18 cellular contexts compared by ENCODE assay signal in the genomic region with DNA sequence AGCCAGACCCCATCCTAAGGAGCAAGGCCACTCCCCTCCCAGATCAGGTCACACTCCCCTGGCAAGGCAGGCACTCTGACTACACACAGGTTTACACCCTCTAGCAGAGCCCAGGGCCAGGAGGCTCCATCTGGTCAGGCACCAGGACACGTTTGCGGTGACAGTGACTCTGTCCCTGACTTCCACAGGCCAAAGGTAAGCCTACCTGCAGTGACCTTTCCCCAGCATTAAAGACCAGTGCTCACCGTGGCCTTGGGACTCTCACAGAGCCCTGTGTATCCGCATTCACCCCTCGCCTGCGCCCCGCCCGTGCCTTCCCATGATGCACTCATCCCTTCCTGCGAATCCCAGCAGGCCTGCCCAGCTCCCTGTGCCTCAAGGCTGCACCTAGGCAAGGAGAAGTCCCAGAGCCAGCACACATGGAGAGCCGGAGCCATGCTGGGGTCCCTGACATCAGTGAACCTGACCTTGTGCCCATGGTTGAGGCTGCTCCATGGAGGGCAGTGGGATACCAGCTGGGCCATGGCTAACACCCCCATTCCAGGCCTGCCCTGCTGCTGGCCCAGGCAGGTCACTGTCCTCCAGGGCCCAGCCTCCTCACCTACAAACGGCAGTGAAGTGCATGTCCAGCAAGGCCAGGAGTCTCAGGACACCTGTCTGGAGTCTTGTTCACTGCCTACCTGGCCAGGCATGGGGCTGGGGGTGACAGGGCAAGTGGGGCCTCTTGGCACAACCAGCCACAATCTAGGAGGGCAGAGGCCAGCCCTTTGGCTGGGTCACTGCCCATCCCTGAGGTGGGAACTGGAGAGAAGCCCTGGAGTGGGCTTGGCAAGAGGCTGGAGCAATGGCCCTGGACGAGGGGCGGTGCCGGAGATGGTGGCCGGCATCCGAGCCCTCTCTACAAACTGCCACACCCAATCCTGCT. TPM values are rescaled to one million over a fixed set of nuclear protein-coding genes. Genes with fewer than 3 reads are reported as not detected.
DNase-seq lines count a peak whose midpoint lies in the region; ATAC-seq, FAIRE-seq and TF ChIP-seq lines count a peak whose summit lies in the region.
"Had no signal": no experiment of that assay in that cellular context is flagged by ENCODE, and none has a peak within 500 bp of the region (broad histone marks: within the 10 kb centered on the region; RNA-seq: fewer than 3 reads in every experiment).

No MANE protein-coding gene starts in this region.

- in situ Hi-C loops in GM12878 (cut with MboI), result no loop called here

- TF ChIP-seq EP300 in GM12878 (IDR thresholded peaks at IDR 0.05; ENCODE audit: borderline replicate concordance in 1 of 2, control insufficient read depth in 1 of 2, low read depth in 2 of 2, low read length in 2 of 2), result no peak

- SMC1A ChIA-PET in GM12878 (lab: Charles Lee; ENCODE audit: uncharacterized antibody, unreplicated experiment), result interaction anchor here (0.6 to 1.6 kb wide), 3 partner anchors 10 to 94 kb away, joined by 3 to 4 read pairs (median 4); no protein-coding TSS in a partner anchor

- no peaks in the 10 kb centered on the region for H4K20me1 ChIP-seq in GM12878 (ENCODE audit: control insufficient read depth, insufficient read depth)

- no peaks in the 10 kb centered on the region for H3K36me3 Mint-ChIP-seq in activated CD4-positive, alpha-beta T cell treated with anti-CD3 and anti-CD28 coated beads, Interleukin-2, amount 10 ng/mL, durations not matched to agents 7 days and 5 days (ENCODE audit: low read depth)
- no peaks in the 10 kb centered on the region for H3K36me3 Mint-ChIP-seq in osteocyte (ENCODE audit: unreplicated experiment)

- no peaks in the 10 kb centered on the region for H3K36me3 ChIP-seq in GM12878 (ENCODE audit: control insufficient read depth in 2 of 2, insufficient read depth in 2 of 2, low read length in 1 of 2)
- H3K36me3 ChIP-seq: heart left ventricle, lower lobe of right lung, vagina had no signal

- no peak for FAIRE-seq in GM12878 (lab: Jason Lieb, UNC)
- FAIRE-seq: A549 had no signal

- TF ChIP-seq CTCF in GM12878 (IDR thresholded peaks at IDR 0.05 in 2 of 3, conservative IDR thresholded peaks at IDR 0.05 in 1 of 3; ENCODE audit: control insufficient read depth in 2 of 3, extremely low read depth in 1 of 3, insufficient read depth in 1 of 3, low read depth in 3 of 3, low read length in 3 of 3) (no peak), osteocyte (IDR thresholded peaks at IDR 0.05) (no peak)

- BruUV-seq in GM12878 (replicated peaks; lab: Mats Ljungman, UMichigan), result no TSS peak

- H3K27me3 ChIP-seq in GM12878 (replicated peaks in 1 of 2; ENCODE audit: control insufficient read depth in 2 of 2, insufficient read depth in 2 of 2, low read length in 1 of 2), result no peaks in the 10 kb centered on the region

- H3K27ac Mint-ChIP-seq in activated CD4-positive, alpha-beta T cell treated with anti-CD3 and anti-CD28 coated beads, Interleukin-2, amount 10 ng/mL, durations not matched to agents 7 days and 5 days, result peak overlapping the region; percentile 61
- no peak overlapping the region for H3K27ac Mint-ChIP-seq in osteocyte (ENCODE audit: unreplicated experiment)

- peaks cover 4% of the 10 kb centered on the region for H3K27me3 Mint-ChIP-seq in activated CD4-positive, alpha-beta T cell treated with anti-CD3 and anti-CD28 coated beads, Interleukin-2, amount 10 ng/mL, durations not matched to agents 7 days and 5 days
- peaks cover 20% of the 10 kb centered on the region for H3K27me3 Mint-ChIP-seq in osteocyte (ENCODE audit: unreplicated experiment)
- H3K27me3 Mint-ChIP-seq: central memory CD8-positive, alpha-beta T cell had no signal

- H3K9ac ChIP-seq in GM12878 (ENCODE audit: control insufficient read depth, insufficient read depth, low read length), result peak overlapping the region; percentile 52; the same call in 1 of the 2 replicates

- H3K27ac ChIP-seq in GM12878 (ENCODE audit: control insufficient read depth, insufficient read depth), result peak overlapping the region; percentile 71
- H3K27ac ChIP-seq: epithelial cell of prostate, heart left ventricle, lower lobe of right lung, vagina had no signal

- intact Hi-C loops in GM12878 (cut with micrococcal nuclease; ENCODE audit: unreplicated experiment), result no loop called here

- POLR2A ChIA-PET in activated CD4-positive, alpha-beta T cell treated with anti-CD3 and anti-CD28 coated beads, Interleukin-2, amount 10 ng/mL, durations not matched to agents 7 days and 5 days (lab: Charles Lee), result no interaction called here
- POLR2A ChIA-PET in GM12878 (lab: Charles Lee), result interaction anchor here (0.5 to 0.8 kb wide), 2 partner anchors 17 to 272 kb away, joined by 3 read pairs; no protein-coding TSS in a partner anchor

- H3K9me3 Mint-ChIP-seq in activated CD4-positive, alpha-beta T cell treated with anti-CD3 and anti-CD28 coated beads, Interleukin-2, amount 10 ng/mL, durations not matched to agents 7 days and 5 days, result no peaks in the 10 kb centered on the region
- no peaks in the 10 kb centered on the region for H3K9me3 Mint-ChIP-seq in osteocyte (ENCODE audit: unreplicated experiment)
- H3K9me3 Mint-ChIP-seq: central memory CD8-positive, alpha-beta T cell had no signal

- H3K79me2 ChIP-seq in GM12878 (ENCODE audit: control insufficient read depth, insufficient read depth, low read length), result no peaks in the 10 kb centered on the region

- peak; percentile 10 for ATAC-seq in HG02759 (IDR thresholded peaks at IDR 0.05; ENCODE audit: unreplicated experiment)
- ATAC-seq in GM12878, result peak; percentile 45
- ATAC-seq in GM21825 (IDR thresholded peaks at IDR 0.05; ENCODE audit: unreplicated experiment), result no peak
- ATAC-seq: A549 had no signal

- TF ChIP-seq RAD21 in GM12878 (IDR thresholded peaks at IDR 0.05; ENCODE audit: insufficient read depth, low read depth, low read length), result no peak

- H3K4me2 ChIP-seq in GM12878 (ENCODE audit: control insufficient read depth, insufficient read depth), result peak overlapping the region; percentile 65
- H3K4me2 ChIP-seq: A549 had no signal

- peaks cover 23% of the 10 kb centered on the region for H3K4me1 Mint-ChIP-seq in activated CD4-positive, alpha-beta T cell treated with anti-CD3 and anti-CD28 coated beads, Interleukin-2, amount 10 ng/mL, durations not matched to agents 7 days and 5 days
- peaks cover 5% of the 10 kb centered on the region for H3K4me1 Mint-ChIP-seq in osteocyte (ENCODE audit: unreplicated experiment)

- RAD21 ChIA-PET in GM12878 (lab: Charles Lee; ENCODE audit: unreplicated experiment), result interaction anchor here (0.7 to 1.0 kb wide), 2 partner anchors 10 to 16 kb away, joined by 3 read pairs; no protein-coding TSS in a partner anchor

- CTCF ChIA-PET in activated CD4-positive, alpha-beta T cell treated with anti-CD3 and anti-CD28 coated beads, Interleukin-2, amount 10 ng/mL, durations not matched to agents 7 days and 5 days (lab: Charles Lee), result no interaction called here
- CTCF ChIA-PET in GM12878 (lab: Yijun Ruan, JAX), result interaction anchor here (0.6 to 13.0 kb wide), 4 partner anchors 10 to 231 kb away, joined by 3 to 307 read pairs (median 12); no protein-coding TSS in a partner anchor

- WGBS in GM12878 (ENCODE audit: insufficient coverage, insufficient replicate concordance, low lambda C conversion rate, missing lambda C conversion rate), result 88% methylated on average over 16 of the region's 16 CpGs

- no peak for DNase-seq in activated CD4-positive, alpha-beta T cell treated with anti-CD3 and anti-CD28 coated beads, Interleukin-2, amount 10 ng/mL, durations not matched to agents 7 days and 5 days
- DNase-seq in activated CD4-positive, alpha-beta T cell treated with anti-CD3 and anti-CD28 coated beads for 4 hours, result no peak
- no peak for DNase-seq in GM12878 (ENCODE audit: low read depth, low spot score)
- DNase-seq in osteocyte (ENCODE audit: extremely low spot score, unreplicated experiment), result peak; percentile 77
- DNase-seq in GM19238 (ENCODE audit: insufficient read length, low spot score), result no peak
- no peak for DNase-seq in nucleus accumbens (lab: John Stamatoyannopoulos, UW)
- DNase-seq: heart left ventricle, lower lobe of right lung, NCI-H1417, NCI-H69, SHP77 had no signal

- no peak overlapping the region for H3K4me3 ChIP-seq in GM12878
- H3K4me3 ChIP-seq: A549, heart left ventricle, lower lobe of right lung, vagina had no signal

- H3K4me3 Mint-ChIP-seq in activated CD4-positive, alpha-beta T cell treated with anti-CD3 and anti-CD28 coated beads, Interleukin-2, amount 10 ng/mL, durations not matched to agents 7 days and 5 days, result no peak overlapping the region
- H3K4me3 Mint-ChIP-seq in osteocyte (ENCODE audit: unreplicated experiment), result no peak overlapping the region
- H3K4me3 Mint-ChIP-seq: central memory CD8-positive, alpha-beta T cell had no signal

- no peak for TF ChIP-seq POLR2A in GM12878 (IDR thresholded peaks at IDR 0.05; ENCODE audit: low read depth, low read length)

- H2AFZ ChIP-seq in GM12878 (ENCODE audit: control insufficient read depth, low read depth, low read length), result peak overlapping the region; percentile 59

- H3K4me1 ChIP-seq in GM12878 (ENCODE audit: control insufficient read depth, insufficient read depth, low read length), result peaks cover 37% of the 10 kb centered on the region
- H3K4me1 ChIP-seq: vagina had no signal

- no peaks in the 10 kb centered on the region for H3K9me3 ChIP-seq in GM12878 (replicated peaks; ENCODE audit: control insufficient read depth, insufficient read depth, low read length)
- H3K9me3 ChIP-seq: A549, heart left ventricle, lower lobe of right lung, vagina had no signal

RNA-seq across cellular contexts. Expression of gene NEURL3, which starts 3.0 kb away (rescaled TPM):
- total RNA-seq in activated CD4-positive, alpha-beta T cell treated with anti-CD3 and anti-CD28 coated beads, Interleukin-2, amount 10 ng/mL, durations not matched to agents 7 days and 5 days, result under 1 TPM; 0.22 to 0.27 TPM
- total RNA-seq in GM12878 (2013; cell fraction: nucleolus; rRNA removed), result 2.2 and 2.9 TPM in 2 replicates
- total RNA-seq in GM12878 (2014; rRNA removed) (0.85 and 0.98 TPM in 2 replicates), GM12878 (2014; rRNA removed; fragmentation: Illumina TruSeq; extraction: Trizol) (0.09 and 0.31 TPM in 2 replicates), GM12878 (2021) (0.44 and 0.72 TPM in 2 replicates), osteocyte (not detected in 2 replicates)
- 0.16 TPM for polyA plus RNA-seq in GM12878 (2011; ENCODE audit: low read depth)
- polyA plus RNA-seq in GM12878 (2011; rRNA removed) (4.4 and 6.3 TPM in 2 replicates), GM12878 (2014; fragmentation: Illumina TruSeq; extraction: Trizol) (0.10 TPM in 1 of 2 replicates, not detected in the other), GM12878 (2014; fragmentation: Nextera tagmentation; extraction: Ambion mirVana) (under 1 TPM; 0.03 to 0.07 TPM), GM12878 (2014; rRNA removed) (0.39 and 0.51 TPM in 2 replicates), GM12878 (2016; fragmentation: Nextera tagmentation; extraction: Ambion mirVana) (under 1 TPM; 0.55 to 0.79 TPM)
- 6.6 and 7.9 TPM in 2 replicates for polyA plus RNA-seq in GM12878 (2011; cell fraction: cytosol; rRNA removed)
- 7.3 and 12.0 TPM in 2 replicates for polyA plus RNA-seq in GM12878 (2011; cell fraction: nucleus; rRNA removed)
- polyA plus RNA-seq in GM12878 (2012), result 0.42 and 0.72 TPM in 2 replicates
- 1.9 and 2.2 TPM in 2 replicates for polyA minus RNA-seq in GM12878 (2011; rRNA and poly(A)+ RNA removed)
- polyA minus RNA-seq in GM12878 (2011; cell fraction: cytosol; rRNA and poly(A)+ RNA removed), result 0.52 and 1.2 TPM in 2 replicates
- polyA minus RNA-seq in GM12878 (2011; cell fraction: nucleus; rRNA and poly(A)+ RNA removed), result 0.96 and 1.3 TPM in 2 replicates
- total RNA-seq: H4 had no signal

RNA-seq across cellular contexts. Expression of gene ARID5A, which starts 34.4 kb away (rescaled TPM):
- 10 to 100 TPM; 47.2 to 50.5 TPM for total RNA-seq in activated CD4-positive, alpha-beta T cell treated with anti-CD3 and anti-CD28 coated beads, Interleukin-2, amount 10 ng/mL, durations not matched to agents 7 days and 5 days
- 85.2 and 91.3 TPM in 2 replicates for total RNA-seq in GM12878 (2013; cell fraction: nucleolus; rRNA removed)
- total RNA-seq in GM12878 (2014; rRNA removed) (46.2 and 46.8 TPM in 2 replicates), GM12878 (2014; rRNA removed; fragmentation: Illumina TruSeq; extraction: Trizol) (22.2 and 25.3 TPM in 2 replicates), GM12878 (2021) (82.7 and 87.9 TPM in 2 replicates), osteocyte (25.9 and 26.3 TPM in 2 replicates)
- polyA plus RNA-seq in GM12878 (2011; ENCODE audit: low read depth), result 16.0 TPM
- polyA plus RNA-seq in GM12878 (2011; rRNA removed) (13.3 and 28.5 TPM in 2 replicates), GM12878 (2014; fragmentation: Illumina TruSeq; extraction: Trizol) (3.1 and 18.1 TPM in 2 replicates), GM12878 (2014; fragmentation: Nextera tagmentation; extraction: Ambion mirVana) (1 to 10 TPM in 1 of 2 experiments, under 1 TPM in 1; 0.76 to 3.8 TPM), GM12878 (2014; rRNA removed) (79.3 and 83.3 TPM in 2 replicates), GM12878 (2016; fragmentation: Nextera tagmentation; extraction: Ambion mirVana) (10 to 100 TPM; 76.2 to 87.1 TPM)
- polyA plus RNA-seq in GM12878 (2011; cell fraction: cytosol; rRNA removed), result 39.3 and 54.4 TPM in 2 replicates
- 160 and 161 TPM in 2 replicates for polyA plus RNA-seq in GM12878 (2011; cell fraction: nucleus; rRNA removed)
- 47.3 and 50.2 TPM in 2 replicates for polyA plus RNA-seq in GM12878 (2012)
- polyA minus RNA-seq in GM12878 (2011; rRNA and poly(A)+ RNA removed), result 12.7 and 34.9 TPM in 2 replicates
- polyA minus RNA-seq in GM12878 (2011; cell fraction: cytosol; rRNA and poly(A)+ RNA removed), result 26.1 and 28.5 TPM in 2 replicates
- polyA minus RNA-seq in GM12878 (2011; cell fraction: nucleus; rRNA and poly(A)+ RNA removed), result 22.6 and 34.3 TPM in 2 replicates
